Comparison of ENCODE assay signal across 18 cellular contexts in genomic region chr15:58387130-58387529, GRCh38. TPM values are rescaled to one million over a fixed set of nuclear protein-coding genes. Genes with fewer than 3 reads are reported as not detected.
A peak's percentile ranks its signal among the peaks of the same experiment; 100 is the strongest.
DNase-seq lines count a peak whose midpoint lies in the region; ATAC-seq and TF ChIP-seq lines count a peak whose summit lies in the region.
"Had no signal": no experiment of that assay in that cellular context is flagged by ENCODE, and none has a peak within 500 bp of the region (broad histone marks: within the 10 kb centered on the region; RNA-seq: fewer than 3 reads in every experiment).

No MANE protein-coding gene starts in this region.

- no peaks in the 10 kb centered on the region for H3K79me2 ChIP-seq in GM23248 (ENCODE audit: insufficient read depth)

- no peak for TF ChIP-seq POLR2A in vagina (IDR thresholded peaks at IDR 0.05)

- H4K20me1 ChIP-seq in GM23248 (ENCODE audit: insufficient read depth) = no peaks in the 10 kb centered on the region

- TF ChIP-seq CTCF in astrocyte of the cerebellum (IDR thresholded peaks at IDR 0.05; ENCODE audit: low read depth, low read length, missing control alignments) (no peak), foreskin keratinocyte (conservative IDR thresholded peaks at IDR 0.05) (no peak), vagina (IDR thresholded peaks at IDR 0.05) (no peak), type B pancreatic cell (conservative IDR thresholded peaks at IDR 0.05) (no peak)

- H3K4me1 ChIP-seq in GM23248 (ENCODE audit: insufficient read depth) = peaks cover 36% of the 10 kb centered on the region
- peaks cover 3% of the 10 kb centered on the region for H3K4me1 ChIP-seq in foreskin keratinocyte
- peaks cover 23% of the 10 kb centered on the region for H3K4me1 ChIP-seq in vagina
- H3K4me1 ChIP-seq: heart left ventricle, pancreas had no signal

- peak overlapping the region; percentile 29 for H3K9ac ChIP-seq in GM23248

- H3K27me3 Mint-ChIP-seq in type B pancreatic cell = no peaks in the 10 kb centered on the region
- H3K27me3 Mint-ChIP-seq: stimulated activated naive CD8-positive, alpha-beta T cell treated with anti-CD3 and anti-CD28 coated beads, Interleukin-15, amount 100 ng/mL, for 72 hours had no signal

- no peak overlapping the region for H2AFZ ChIP-seq in GM23248

- in situ Hi-C loops in GM23248 (cut with MboI) = no loop called here
- in situ Hi-C loops in astrocyte of the cerebellum (cut with HindIII; ENCODE audit: low sequenced_read_pairs) = no loop called here

- H3K27me3 ChIP-seq in GM23248 (replicated peaks; ENCODE audit: insufficient read depth) (no peaks in the 10 kb centered on the region), foreskin keratinocyte (no peaks in the 10 kb centered on the region), vagina (no peaks in the 10 kb centered on the region)
- H3K27me3 ChIP-seq: cardiac muscle cell, heart left ventricle, pancreas had no signal

- ATAC-seq in foreskin keratinocyte (peak; percentile 54), GM18517 (IDR thresholded peaks at IDR 0.05; ENCODE audit: unreplicated experiment) (no peak)
- ATAC-seq: heart left ventricle; stimulated activated naive CD8-positive, alpha-beta T cell treated with anti-CD3 and anti-CD28 coated beads, Interleukin-15, amount 100 ng/mL, for 72 hours had no signal

- H3K36me3 Mint-ChIP-seq in type B pancreatic cell = no peaks in the 10 kb centered on the region

- H3K27ac Mint-ChIP-seq in type B pancreatic cell = no peak overlapping the region
- H3K27ac Mint-ChIP-seq: endodermal cell; stimulated activated naive CD8-positive, alpha-beta T cell treated with anti-CD3 and anti-CD28 coated beads, Interleukin-15, amount 100 ng/mL, for 72 hours had no signal

- peaks cover 6% of the 10 kb centered on the region for H3K9me3 Mint-ChIP-seq in type B pancreatic cell
- H3K9me3 Mint-ChIP-seq: endodermal cell had no signal

- peak overlapping the region; percentile 52 for H3K4me2 ChIP-seq in GM23248 (ENCODE audit: unreplicated experiment)

- H3K4me1 Mint-ChIP-seq in type B pancreatic cell (ENCODE audit: unreplicated experiment) = peaks cover 23% of the 10 kb centered on the region

- H3K9me3 ChIP-seq in GM23248 (ENCODE audit: low read depth) (no peaks in the 10 kb centered on the region), vagina (no peaks in the 10 kb centered on the region)
- H3K9me3 ChIP-seq: heart left ventricle, pancreas had no signal

- intact Hi-C loops in vagina (cut with DNase I) = no loop called here

- H3K36me3 ChIP-seq in GM23248 (ENCODE audit: low read depth) = no peaks in the 10 kb centered on the region
- H3K36me3 ChIP-seq in vagina = no peaks in the 10 kb centered on the region
- H3K36me3 ChIP-seq: cardiac muscle cell, heart left ventricle, pancreas had no signal

- peaks cover 8% of the 10 kb centered on the region for H3F3A ChIP-seq in GM23248 (ENCODE audit: insufficient read depth)

- 0 to 7% methylated on average over 2 of the region's 2 CpGs for WGBS in GM23248 (ENCODE audit: low coverage in 1 of 2, low lambda C conversion rate in 2 of 2, missing lambda C conversion rate in 2 of 2), 2 experiments

- no peak overlapping the region for H3K4me3 Mint-ChIP-seq in type B pancreatic cell
- H3K4me3 Mint-ChIP-seq: endodermal cell; stimulated activated naive CD8-positive, alpha-beta T cell treated with anti-CD3 and anti-CD28 coated beads, Interleukin-15, amount 100 ng/mL, for 72 hours had no signal

- peak; percentile 93 for DNase-seq in GM23248
- peak; percentile 44 for DNase-seq in astrocyte of the cerebellum (ENCODE audit: low read depth)
- DNase-seq in foreskin keratinocyte = peak in 1 of 2 donors; percentile 53
- DNase-seq in vagina (ENCODE audit: extremely low spot score in 2 of 2) = no peak
- DNase-seq in NCI-H1417 treated with DMSO at 0.1 percent for 48 hours (lab: John Stamatoyannopoulos, UW) = no peak
- DNase-seq in type B pancreatic cell (ENCODE audit: extremely low spot score, unreplicated experiment) = no peak
- DNase-seq: activated naive CD4-positive, alpha-beta T cell; COR-L47; endodermal cell; GF-D8; heart left ventricle; NCI-H2081 treated with DMSO at 0.1 percent for 48 hours; pancreas; stimulated activated CD4-positive, alpha-beta T cell treated with anti-CD3 and anti-CD28 coated beads, Interleukin-12 subunit alpha, Interleukin-12 subunit beta, amount 100 ng/mL, for 4 hours; stimulated activated naive CD8-positive, alpha-beta T cell treated with anti-CD3 and anti-CD28 coated beads, Interleukin-15, amount 100 ng/mL, for 72 hours; T-helper 2 cell had no signal

- H3K9me2 ChIP-seq in GM23248 (ENCODE audit: insufficient read depth) = no peaks in the 10 kb centered on the region

- no peak overlapping the region for H3K4me3 ChIP-seq in GM23248
- no peak overlapping the region for H3K4me3 ChIP-seq in astrocyte of the cerebellum (ENCODE audit: low read depth, low read length)
- no peak overlapping the region for H3K4me3 ChIP-seq in vagina
- H3K4me3 ChIP-seq: cardiac muscle cell, heart left ventricle, pancreas had no signal

- H3K27ac ChIP-seq in GM23248 = peak overlapping the region; percentile 47
- no peak overlapping the region for H3K27ac ChIP-seq in foreskin keratinocyte
- peak overlapping the region; percentile 72 for H3K27ac ChIP-seq in vagina
- H3K27ac ChIP-seq: cardiac muscle cell, heart left ventricle, pancreas had no signal

RNA-seq across cellular contexts. Expression of gene LIPC, which starts 44.7 kb away (rescaled TPM):
- 0.38 and 0.43 TPM in 2 replicates for total RNA-seq in GM23248 (2014; rRNA removed; shearing (Covaris generic))
- polyA plus RNA-seq in GM23248 (2016; fragmentation: Nextera tagmentation; extraction: Ambion mirVana) = 0.63 and 1.1 TPM in 2 replicates
- not detected in 2 replicates for total RNA-seq in foreskin keratinocyte
- not detected in 2 replicates for polyA plus RNA-seq in foreskin keratinocyte
- total RNA-seq in vagina = not detected
- total RNA-seq in type B pancreatic cell (ENCODE audit: low replicate concordance) = 10.9 and 33.1 TPM in 2 replicates
- total RNA-seq: cardiac muscle cell, endodermal cell had no signal
- polyA plus RNA-seq: cardiac muscle cell had no signal

Comparison
In these comparisons a context has a peak if more than half of its experiments do, and no peak if none do; other contexts are left out.
1. DNase-seq: peak in GM23248 (single experiment) and astrocyte of the cerebellum (single experiment); none in vagina (0 of 2), NCI-H1417 treated with DMSO at 0.1 percent for 48 hours (single experiment) and type B pancreatic cell (single experiment).